10 cellular contexts compared by ENCODE assay signal in genomic region chr22:46788426-46789168, GRCh38. TPM values are rescaled to one million over a fixed set of nuclear protein-coding genes. Genes with fewer than 3 reads are reported as not detected.
DNase-seq lines count a peak whose midpoint lies in the region; ATAC-seq and TF ChIP-seq lines count a peak whose summit lies in the region.
"Had no signal": no experiment of that assay in that cellular context is flagged by ENCODE, and none has a peak within 500 bp of the region (broad histone marks: within the 10 kb centered on the region; RNA-seq: fewer than 3 reads in every experiment).

No MANE protein-coding gene starts in this region.

- no peaks in the 10 kb centered on the region for H3K27me3 ChIP-seq in CD4-positive, alpha-beta T cell (ENCODE audit: control insufficient read depth, insufficient read depth, low read length)
- H3K27me3 ChIP-seq: thyroid gland had no signal

- peaks cover 21% of the 10 kb centered on the region for H3K36me3 Mint-ChIP-seq in CD4-positive, alpha-beta T cell (ENCODE audit: low read depth)
- peaks cover 22% of the 10 kb centered on the region for H3K36me3 Mint-ChIP-seq in T-helper 2 cell treated with Interferon-gamma antibody and Interleukin-4, amounts not matched to agents 5 μg/mL and 100 μg/mL, for 36 hours (ENCODE audit: low read depth)
- H3K36me3 Mint-ChIP-seq in nephron progenitor cell (ENCODE audit: low read depth), result peaks cover 9% of the 10 kb centered on the region

- POLR2A ChIA-PET in CD4-positive, alpha-beta T cell (lab: Charles Lee), result interaction anchor here (0.8 kb wide), 1 partner anchor 26 kb away, joined by 3 read pairs; the partner anchor contains the start of gene TBC1D22A

- peak overlapping the region; percentile 100 for H3K27ac Mint-ChIP-seq in CD4-positive, alpha-beta T cell
- peak overlapping the region; percentile 82 for H3K27ac Mint-ChIP-seq in T-helper 2 cell treated with Interferon-gamma antibody and Interleukin-4, amounts not matched to agents 5 μg/mL and 100 μg/mL, for 36 hours
- no peak overlapping the region for H3K27ac Mint-ChIP-seq in nephron progenitor cell

- H3K9me3 ChIP-seq in CD4-positive, alpha-beta T cell (ENCODE audit: control insufficient read depth, low read length), result no peaks in the 10 kb centered on the region
- H3K9me3 ChIP-seq: thyroid gland had no signal

- H3K9me3 Mint-ChIP-seq in CD4-positive, alpha-beta T cell, result no peaks in the 10 kb centered on the region
- no peaks in the 10 kb centered on the region for H3K9me3 Mint-ChIP-seq in T-helper 2 cell treated with Interferon-gamma antibody and Interleukin-4, amounts not matched to agents 5 μg/mL and 100 μg/mL, for 36 hours
- no peaks in the 10 kb centered on the region for H3K9me3 Mint-ChIP-seq in nephron progenitor cell

- DNase-seq in CD4-positive, alpha-beta T cell, result no peak
- peak; percentile 30 for DNase-seq in T-helper 2 cell treated with Interferon-gamma antibody and Interleukin-4, amounts not matched to agents 5 μg/mL and 100 μg/mL, for 36 hours (ENCODE audit: low spot score)
- DNase-seq in left kidney (ENCODE audit: low read depth, low spot score) (peak; percentile 58), cerebellum (ENCODE audit: low spot score) (no peak), nephron progenitor cell (no peak), OCI-M2 (lab: John Stamatoyannopoulos, UW; ENCODE audit: unreplicated experiment) (no peak), occipital lobe (lab: John Stamatoyannopoulos, UW) (no peak)
- DNase-seq: activated effector memory CD4-positive, alpha-beta T cell treated with Interleukin-2 at 50 U/mL for 16 hours had no signal

- peaks cover 63% of the 10 kb centered on the region for H3K4me1 Mint-ChIP-seq in CD4-positive, alpha-beta T cell (ENCODE audit: low read depth)
- H3K4me1 Mint-ChIP-seq in T-helper 2 cell treated with Interferon-gamma antibody and Interleukin-4, amounts not matched to agents 5 μg/mL and 100 μg/mL, for 36 hours (ENCODE audit: low read depth), result peaks cover 41% of the 10 kb centered on the region
- H3K4me1 Mint-ChIP-seq in nephron progenitor cell, result peaks cover 11% of the 10 kb centered on the region

- no peak overlapping the region for H3K27ac ChIP-seq in CD4-positive, alpha-beta T cell (ENCODE audit: low read depth, low read length)
- H3K27ac ChIP-seq: thyroid gland had no signal

- no peak overlapping the region for H3K4me3 Mint-ChIP-seq in CD4-positive, alpha-beta T cell
- H3K4me3 Mint-ChIP-seq in T-helper 2 cell treated with Interferon-gamma antibody and Interleukin-4, amounts not matched to agents 5 μg/mL and 100 μg/mL, for 36 hours, result peak overlapping the region; percentile 63
- H3K4me3 Mint-ChIP-seq in nephron progenitor cell, result no peak overlapping the region

- no peak for TF ChIP-seq CTCF in CD4-positive, alpha-beta T cell (IDR thresholded peaks at IDR 0.05)
- no peak for TF ChIP-seq CTCF in nephron progenitor cell (IDR thresholded peaks at IDR 0.05)

- no peaks in the 10 kb centered on the region for H3K27me3 Mint-ChIP-seq in CD4-positive, alpha-beta T cell
- no peaks in the 10 kb centered on the region for H3K27me3 Mint-ChIP-seq in T-helper 2 cell treated with Interferon-gamma antibody and Interleukin-4, amounts not matched to agents 5 μg/mL and 100 μg/mL, for 36 hours (ENCODE audit: low read depth)
- H3K27me3 Mint-ChIP-seq in nephron progenitor cell (ENCODE audit: low read depth, poor library complexity), result peaks cover 8% of the 10 kb centered on the region

- CTCF ChIA-PET in CD4-positive, alpha-beta T cell (lab: Charles Lee), result interaction anchor here (1.1 to 1.9 kb wide), 4 partner anchors 15 to 49 kb away, joined by 3 to 6 read pairs (median 4); no protein-coding TSS in a partner anchor

- no peak for ATAC-seq in CD4-positive, alpha-beta T cell (ENCODE audit: poor library complexity)
- peak; percentile 59 for ATAC-seq in GM18511 (IDR thresholded peaks at IDR 0.05; ENCODE audit: unreplicated experiment)

- intact Hi-C loops in CD4-positive, alpha-beta T cell (cut with DNase I, micrococcal nuclease), result loop anchor here in 1 of 2 experiments (2.0 kb wide), 1 partner anchor 24 kb away; no protein-coding TSS in a partner anchor

RNA-seq across cellular contexts. Expression of gene TBC1D22A, which starts 26.1 kb away (rescaled TPM):
- 10 to 100 TPM; 27.1 to 31.7 TPM for total RNA-seq in CD4-positive, alpha-beta T cell
- total RNA-seq in cerebellum, result 8.2 TPM
- 4.5 TPM for total RNA-seq in occipital lobe

RNA-seq across cellular contexts. Expression of gene CERK, which starts 50.5 kb away (rescaled TPM):
- total RNA-seq in CD4-positive, alpha-beta T cell, result 10 to 100 TPM; 84.6 to 88.5 TPM
- total RNA-seq in cerebellum, result 49.4 TPM
- 42.0 TPM for total RNA-seq in occipital lobe

Comparison
In these comparisons a context has a peak if more than half of its experiments do, and no peak if none do; other contexts are left out.
1. DNase-seq: peak in T-helper 2 cell treated with Interferon-gamma antibody and Interleukin-4, amounts not matched to agents 5 μg/mL and 100 μg/mL, for 36 hours (single experiment) and left kidney (single experiment); none in CD4-positive, alpha-beta T cell (0 of 10), cerebellum (single experiment), nephron progenitor cell (single experiment), OCI-M2 (single experiment) and occipital lobe (single experiment).